1 cellular context compared by ENCODE assay signal in the genomic region with DNA sequence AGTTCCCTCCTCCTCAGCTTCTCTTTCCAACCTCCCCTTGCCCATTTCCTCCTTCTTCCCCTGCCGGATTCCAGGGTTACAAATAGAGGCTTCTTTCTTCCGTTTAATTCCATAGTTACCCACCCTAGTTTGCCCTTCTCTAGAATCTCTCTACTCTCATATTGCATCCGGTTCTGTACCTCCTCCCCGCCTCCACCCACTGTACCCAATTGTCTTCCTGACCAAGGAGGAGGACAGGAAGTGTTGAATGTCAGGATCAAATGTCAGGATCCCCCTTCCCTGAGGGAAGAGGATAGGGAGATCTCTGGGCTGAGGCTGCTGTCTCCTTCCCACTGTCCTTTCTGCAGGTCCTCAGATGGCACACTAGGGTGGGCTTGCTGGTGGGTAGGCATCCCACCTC.
TF ChIP-seq lines count a peak whose summit lies in the region.

No MANE protein-coding gene starts in this region.

TF ChIP-seq in SK-N-SH, 30 proteins besides CTCF, POLR2A, EP300 and RAD21 (continued from another document):
- no peak for TF ChIP-seq POLR2AphosphoS5 (IDR thresholded peaks at IDR 0.05; ENCODE audit: low read depth, low read length)
